Comparison of ENCODE assay signal across 25 cellular contexts in the genomic region with DNA sequence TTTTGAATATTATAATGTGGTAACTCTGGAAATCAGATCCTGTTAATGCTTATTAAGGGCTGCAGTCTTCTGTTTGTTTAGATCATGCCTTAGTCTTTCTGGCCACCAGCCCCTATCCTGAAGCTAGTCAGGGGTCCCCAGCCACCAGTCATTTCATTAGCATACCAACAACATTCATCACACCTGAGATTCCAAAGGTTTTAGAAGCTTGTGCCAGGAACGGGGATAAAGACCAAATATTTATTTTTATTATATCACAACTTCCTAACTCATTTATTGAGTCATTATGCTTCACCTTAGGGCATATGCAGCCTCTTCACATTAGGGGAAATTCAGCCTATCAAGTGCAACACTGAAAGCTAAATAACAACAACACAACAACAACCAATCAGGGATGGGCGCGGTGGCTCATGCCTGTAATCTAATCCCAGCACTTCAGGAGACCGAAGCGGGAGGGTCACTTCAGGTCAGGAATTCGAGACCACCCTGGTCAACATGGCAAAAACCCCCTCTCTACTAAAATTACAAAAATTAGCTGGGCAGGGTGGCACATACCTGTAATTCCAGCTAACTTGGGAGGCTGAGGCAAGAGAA.
"Had no signal": no experiment of that assay in that cellular context is flagged by ENCODE, and none has a peak within 500 bp of the region (broad histone marks: within the 10 kb centered on the region; RNA-seq: fewer than 3 reads in every experiment).

No MANE protein-coding gene starts in this region.

- H3K27ac ChIP-seq: gastroesophageal sphincter, ovary, psoas muscle, sigmoid colon, thoracic aorta, VCaP had no signal

- H3K36me3 ChIP-seq: gastroesophageal sphincter, ovary, sigmoid colon, thoracic aorta had no signal

- H3K4me3 ChIP-seq: gastroesophageal sphincter, ovary, psoas muscle, sigmoid colon, thoracic aorta had no signal

- H3K27ac Mint-ChIP-seq: activated CD4-positive, alpha-beta memory T cell treated with anti-CD3 and anti-CD28 coated beads for 36 hours; activated naive CD4-positive, alpha-beta T cell treated with anti-CD3 and anti-CD28 coated beads, Interleukin-2, amount 50 U/mL, for 24 hours; activated naive CD8-positive, alpha-beta T cell treated with anti-CD3 and anti-CD28 coated beads, Interleukin-2, amount 50 U/mL, for 24 hours; activated T-helper 2 cell treated with anti-CD3 and anti-CD28 coated beads, Interferon-gamma antibody, Interleukin-2, Interleukin-4, amounts not matched to agents 10 μg/mL and 5 μg/mL and 100 μg/mL, durations not matched to agents 14 hours and 24 hours and 36 hours; immature natural killer cell; nephron progenitor cell; stimulated activated effector memory CD8-positive, alpha-beta T cell treated with anti-CD3 and anti-CD28 coated beads, Interleukin-12 subunit alpha, Interleukin-12 subunit beta, amount 100 ng/mL, for 72 hours; stimulated activated naive CD8-positive, alpha-beta T cell treated with anti-CD3 and anti-CD28 coated beads, Interleukin-15, Interleukin-2, amounts not matched to agents 100 ng/mL and 50 ng/mL, for 24 hours had no signal

- H3K36me3 Mint-ChIP-seq: activated CD4-positive, alpha-beta memory T cell treated with anti-CD3 and anti-CD28 coated beads for 36 hours; activated naive CD4-positive, alpha-beta T cell treated with anti-CD3 and anti-CD28 coated beads, Interleukin-2, amount 50 U/mL, for 24 hours; immature natural killer cell; stimulated activated effector memory CD8-positive, alpha-beta T cell treated with anti-CD3 and anti-CD28 coated beads, Interleukin-12 subunit alpha, Interleukin-12 subunit beta, amount 100 ng/mL, for 72 hours had no signal

- H3K9me3 ChIP-seq: gastroesophageal sphincter, ovary, psoas muscle, sigmoid colon, thoracic aorta had no signal

- H3K9me3 Mint-ChIP-seq: activated CD4-positive, alpha-beta memory T cell treated with anti-CD3 and anti-CD28 coated beads for 36 hours; activated naive CD4-positive, alpha-beta T cell treated with anti-CD3 and anti-CD28 coated beads, Interleukin-2, amount 50 U/mL, for 24 hours; activated naive CD8-positive, alpha-beta T cell treated with anti-CD3 and anti-CD28 coated beads, Interleukin-2, amount 50 U/mL, for 24 hours; activated T-helper 2 cell treated with anti-CD3 and anti-CD28 coated beads, Interferon-gamma antibody, Interleukin-2, Interleukin-4, amounts not matched to agents 10 μg/mL and 5 μg/mL and 100 μg/mL, durations not matched to agents 14 hours and 24 hours and 36 hours; immature natural killer cell; stimulated activated effector memory CD8-positive, alpha-beta T cell treated with anti-CD3 and anti-CD28 coated beads, Interleukin-12 subunit alpha, Interleukin-12 subunit beta, amount 100 ng/mL, for 72 hours; stimulated activated naive CD8-positive, alpha-beta T cell treated with anti-CD3 and anti-CD28 coated beads, Interleukin-15, Interleukin-2, amounts not matched to agents 100 ng/mL and 50 ng/mL, for 24 hours had no signal

- DNase-seq: activated CD4-positive, alpha-beta memory T cell treated with anti-CD3 and anti-CD28 coated beads for 36 hours; activated CD4-positive, alpha-beta T cell treated with anti-CD3 and anti-CD28 coated beads for 48 hours; activated naive CD8-positive, alpha-beta T cell treated with anti-CD3 and anti-CD28 coated beads, Interleukin-2, amount 50 U/mL, for 24 hours; activated T-cell treated with anti-CD3 and anti-CD28 coated beads, Interleukin-2, amount 50 U/mL, for 48 hours; amygdala; dermis blood vessel endothelial cell; effector CD4-positive, alpha-beta T cell; hippocampal formation; immature natural killer cell; kidney glomerular epithelial cell; left ventricle myocardium superior; nephron progenitor cell; ovary; psoas muscle; sigmoid colon; small intestine; stimulated activated CD4-positive, alpha-beta T cell treated with anti-CD3 and anti-CD28 coated beads, Interleukin-4, amount 100 ng/mL, for 24 hours had no signal

- ATAC-seq: activated CD4-positive, CD25-positive, alpha-beta regulatory T cell treated with anti-CD3 and anti-CD28 coated beads, Interleukin-2, amount 50 U/mL, for 24 hours; activated naive CD8-positive, alpha-beta T cell treated with anti-CD3 and anti-CD28 coated beads, Interleukin-2, amount 50 U/mL, for 24 hours; gastroesophageal sphincter; left ventricle myocardium superior; psoas muscle; stimulated activated effector memory CD8-positive, alpha-beta T cell treated with anti-CD3 and anti-CD28 coated beads, Interleukin-12 subunit alpha, Interleukin-12 subunit beta, amount 100 ng/mL, for 72 hours had no signal

- H3K4me3 Mint-ChIP-seq: activated CD4-positive, alpha-beta memory T cell treated with anti-CD3 and anti-CD28 coated beads for 36 hours; activated naive CD4-positive, alpha-beta T cell treated with anti-CD3 and anti-CD28 coated beads, Interleukin-2, amount 50 U/mL, for 24 hours; activated naive CD8-positive, alpha-beta T cell treated with anti-CD3 and anti-CD28 coated beads, Interleukin-2, amount 50 U/mL, for 24 hours; immature natural killer cell; nephron progenitor cell; stimulated activated effector memory CD8-positive, alpha-beta T cell treated with anti-CD3 and anti-CD28 coated beads, Interleukin-12 subunit alpha, Interleukin-12 subunit beta, amount 100 ng/mL, for 72 hours; stimulated activated naive CD8-positive, alpha-beta T cell treated with anti-CD3 and anti-CD28 coated beads, Interleukin-15, Interleukin-2, amounts not matched to agents 100 ng/mL and 50 ng/mL, for 24 hours had no signal

- H3K27me3 ChIP-seq: gastroesophageal sphincter, ovary, sigmoid colon had no signal
